21 cellular contexts compared by ENCODE assay signal in the genomic region with DNA sequence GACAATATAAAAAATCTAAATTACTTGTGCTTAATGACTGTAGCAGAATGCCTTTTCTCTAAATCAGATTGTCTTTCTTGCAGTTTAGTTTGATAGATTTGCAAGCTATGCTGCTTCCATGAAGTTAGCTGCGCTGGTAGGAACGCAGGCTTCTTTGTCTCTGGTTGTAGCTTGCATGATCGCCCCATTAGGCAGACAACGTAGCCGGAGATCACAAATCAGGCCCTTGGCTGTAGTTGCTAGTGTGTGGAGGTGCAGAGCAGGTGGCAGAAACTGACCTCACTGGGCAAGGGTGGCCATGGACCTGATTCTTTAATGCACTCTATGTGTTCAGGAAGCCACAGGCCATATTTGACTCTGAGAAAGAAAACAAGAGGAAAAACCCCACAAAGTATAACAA. TPM values are rescaled to one million over a fixed set of nuclear protein-coding genes. Genes with fewer than 3 reads are reported as not detected.
DNase-seq lines count a peak whose midpoint lies in the region; ATAC-seq, FAIRE-seq and TF ChIP-seq lines count a peak whose summit lies in the region.
"Had no signal": no experiment of that assay in that cellular context is flagged by ENCODE, and none has a peak within 500 bp of the region (broad histone marks: within the 10 kb centered on the region; RNA-seq: fewer than 3 reads in every experiment).

No MANE protein-coding gene starts in this region.

- TF ChIP-seq RAD21 in neural cell (conservative IDR thresholded peaks at IDR 0.05), result no peak

- no peaks in the 10 kb centered on the region for H3K36me3 Mint-ChIP-seq in astrocyte (ENCODE audit: low read depth, unreplicated experiment)

- H3K9me2 ChIP-seq in neural cell (ENCODE audit: insufficient read depth, low read length) (no peaks in the 10 kb centered on the region), MM.1S (replicated peaks; ENCODE audit: insufficient read depth, low read length) (no peaks in the 10 kb centered on the region)

- peaks cover 39% of the 10 kb centered on the region for H3K27me3 ChIP-seq in astrocyte (ENCODE audit: insufficient read depth, low read length)
- H3K27me3 ChIP-seq in neural cell (ENCODE audit: insufficient read depth, low read depth, low read length), result peaks cover 14% of the 10 kb centered on the region
- H3K27me3 ChIP-seq in MM.1S (replicated peaks; ENCODE audit: insufficient read depth, low read length), result no peaks in the 10 kb centered on the region

- H3K36me3 ChIP-seq in astrocyte (ENCODE audit: insufficient read depth, low read length), result peaks cover 4% of the 10 kb centered on the region
- no peaks in the 10 kb centered on the region for H3K36me3 ChIP-seq in neural cell (ENCODE audit: insufficient read depth, low read length)
- H3K36me3 ChIP-seq in MM.1S (replicated peaks; ENCODE audit: insufficient read depth, low read length), result no peaks in the 10 kb centered on the region
- H3K36me3 ChIP-seq: Peyer's patch had no signal

- H3F3A ChIP-seq in neural cell (ENCODE audit: insufficient read depth, low read length, poor library complexity, severe bottlenecking) (peaks cover 10% of the 10 kb centered on the region), MM.1S (ENCODE audit: insufficient read depth, low read length) (no peaks in the 10 kb centered on the region)

- TF ChIP-seq EP300 in neural cell (conservative IDR thresholded peaks at IDR 0.05; ENCODE audit: poor library complexity, severe bottlenecking), result no peak

- no peak for FAIRE-seq in astrocyte (lab: Jason Lieb, UNC)
- FAIRE-seq: A549, G401.6 had no signal

- H3K9ac ChIP-seq in astrocyte (ENCODE audit: low read length) (peak overlapping the region; percentile 34), neural cell (ENCODE audit: low read length) (peak overlapping the region; percentile 59), MM.1S (ENCODE audit: low read length) (no peak overlapping the region)
- H3K9ac ChIP-seq: GM23248, KMS-11 had no signal

- H3K27ac ChIP-seq in astrocyte (ENCODE audit: low read depth, low read length) (peak overlapping the region; percentile 43), neural cell (ENCODE audit: low read length) (peak overlapping the region; percentile 67), MM.1S (ENCODE audit: low read length) (no peak overlapping the region)
- H3K27ac ChIP-seq: A549, GM23248, KMS-11, Peyer's patch had no signal

- H3K4me3 ChIP-seq in astrocyte (ENCODE audit: insufficient read depth, low read depth, low read length) (no peak overlapping the region), neural cell (ENCODE audit: low read length) (peak overlapping the region; percentile 92), MM.1S (ENCODE audit: low read length) (no peak overlapping the region)
- H3K4me3 ChIP-seq: A549, GM23248, Peyer's patch had no signal

- DNase-seq in ELF-1 (ENCODE audit: low read depth, low spot score) (peak; percentile 19), astrocyte (ENCODE audit: low read depth) (no peak), ecto neural progenitor cell (ENCODE audit: low spot score) (peak; percentile 52), MM.1S (no peak), activated T-cell treated with anti-CD3 and anti-CD28 coated beads for 4 hours (no peak), NCI-H226 (no peak)
- DNase-seq: Caco-2, GM23248, HFFc6, NCI-H1105 treated with DMSO at 0.1 percent for 48 hours, NCI-H187, NCI-H2171, NCI-H510A, Peyer's patch, SHP77 treated with DMSO at 0.1 percent for 48 hours had no signal

- H3K27ac Mint-ChIP-seq in astrocyte (ENCODE audit: unreplicated experiment), result no peak overlapping the region
- H3K27ac Mint-ChIP-seq: HFFc6 had no signal

- TF ChIP-seq CTCF in astrocyte (IDR thresholded peaks at IDR 0.05; ENCODE audit: insufficient read depth, low read depth, low read length) (no peak), neural cell (IDR thresholded peaks at IDR 0.05; ENCODE audit: poor library complexity, severe bottlenecking) (no peak), MM.1S (IDR thresholded peaks at IDR 0.05; ENCODE audit: low read length) (no peak)

- ATAC-seq in HG03108 (IDR thresholded peaks at IDR 0.05; ENCODE audit: unreplicated experiment), result no peak
- ATAC-seq: A549 had no signal

- peaks cover 13% of the 10 kb centered on the region for H4K20me1 ChIP-seq in astrocyte (ENCODE audit: insufficient read depth, low read length)
- no peaks in the 10 kb centered on the region for H4K20me1 ChIP-seq in neural cell (ENCODE audit: insufficient read depth)
- H4K20me1 ChIP-seq in MM.1S (ENCODE audit: insufficient read depth, low read length), result no peaks in the 10 kb centered on the region

- peaks cover 16% of the 10 kb centered on the region for H3K4me1 ChIP-seq in astrocyte (ENCODE audit: insufficient read depth, low read length)
- H3K4me1 ChIP-seq in MM.1S (ENCODE audit: low read length), result peaks cover 9% of the 10 kb centered on the region; the same call in 1 of the 2 replicates
- H3K4me1 ChIP-seq: A549, Caco-2 had no signal

- peak overlapping the region; percentile 88 for H3K4me2 ChIP-seq in astrocyte (ENCODE audit: low read length)
- H3K4me2 ChIP-seq in neural cell (ENCODE audit: low read length), result peak overlapping the region; percentile 83
- H3K4me2 ChIP-seq in MM.1S (ENCODE audit: low read depth, low read length), result no peak overlapping the region
- H3K4me2 ChIP-seq: A549, KMS-11 had no signal

- peaks cover 16% of the 10 kb centered on the region for H3K9me3 Mint-ChIP-seq in astrocyte (ENCODE audit: unreplicated experiment)

- H3K4me1 Mint-ChIP-seq in astrocyte (ENCODE audit: low read depth, unreplicated experiment), result peaks cover 5% of the 10 kb centered on the region

- no peaks in the 10 kb centered on the region for H3K9me3 ChIP-seq in astrocyte (ENCODE audit: insufficient read depth, low read depth, low read length)
- H3K9me3 ChIP-seq in neural cell (ENCODE audit: low read length), result no peaks in the 10 kb centered on the region
- no peaks in the 10 kb centered on the region for H3K9me3 ChIP-seq in MM.1S (replicated peaks; ENCODE audit: insufficient read depth, low read length)
- H3K9me3 ChIP-seq: A549, Caco-2, Peyer's patch had no signal

- peaks cover 49% of the 10 kb centered on the region for H3K79me2 ChIP-seq in astrocyte (ENCODE audit: insufficient read depth, low read length)
- peaks cover 99% of the 10 kb centered on the region for H3K79me2 ChIP-seq in neural cell (replicated peaks; ENCODE audit: insufficient read depth, low read length)
- no peaks in the 10 kb centered on the region for H3K79me2 ChIP-seq in MM.1S (ENCODE audit: low read length)

- no peak overlapping the region for H2AFZ ChIP-seq in astrocyte (ENCODE audit: low read depth, low read length)
- no peak overlapping the region for H2AFZ ChIP-seq in neural cell (ENCODE audit: low read depth, low read length)
- H2AFZ ChIP-seq in MM.1S (ENCODE audit: low read length), result no peak overlapping the region
- H2AFZ ChIP-seq: GM23248 had no signal

- peaks cover 92% of the 10 kb centered on the region for H3K27me3 Mint-ChIP-seq in astrocyte (ENCODE audit: low read depth, unreplicated experiment)

- no peak overlapping the region for H3K4me3 Mint-ChIP-seq in astrocyte (ENCODE audit: unreplicated experiment)
- H3K4me3 Mint-ChIP-seq: HFFc6 had no signal

TF ChIP-seq in neural cell, 6 proteins besides CTCF, POLR2A, EP300 and RAD21:
- TF ChIP-seq, protein P1, sequence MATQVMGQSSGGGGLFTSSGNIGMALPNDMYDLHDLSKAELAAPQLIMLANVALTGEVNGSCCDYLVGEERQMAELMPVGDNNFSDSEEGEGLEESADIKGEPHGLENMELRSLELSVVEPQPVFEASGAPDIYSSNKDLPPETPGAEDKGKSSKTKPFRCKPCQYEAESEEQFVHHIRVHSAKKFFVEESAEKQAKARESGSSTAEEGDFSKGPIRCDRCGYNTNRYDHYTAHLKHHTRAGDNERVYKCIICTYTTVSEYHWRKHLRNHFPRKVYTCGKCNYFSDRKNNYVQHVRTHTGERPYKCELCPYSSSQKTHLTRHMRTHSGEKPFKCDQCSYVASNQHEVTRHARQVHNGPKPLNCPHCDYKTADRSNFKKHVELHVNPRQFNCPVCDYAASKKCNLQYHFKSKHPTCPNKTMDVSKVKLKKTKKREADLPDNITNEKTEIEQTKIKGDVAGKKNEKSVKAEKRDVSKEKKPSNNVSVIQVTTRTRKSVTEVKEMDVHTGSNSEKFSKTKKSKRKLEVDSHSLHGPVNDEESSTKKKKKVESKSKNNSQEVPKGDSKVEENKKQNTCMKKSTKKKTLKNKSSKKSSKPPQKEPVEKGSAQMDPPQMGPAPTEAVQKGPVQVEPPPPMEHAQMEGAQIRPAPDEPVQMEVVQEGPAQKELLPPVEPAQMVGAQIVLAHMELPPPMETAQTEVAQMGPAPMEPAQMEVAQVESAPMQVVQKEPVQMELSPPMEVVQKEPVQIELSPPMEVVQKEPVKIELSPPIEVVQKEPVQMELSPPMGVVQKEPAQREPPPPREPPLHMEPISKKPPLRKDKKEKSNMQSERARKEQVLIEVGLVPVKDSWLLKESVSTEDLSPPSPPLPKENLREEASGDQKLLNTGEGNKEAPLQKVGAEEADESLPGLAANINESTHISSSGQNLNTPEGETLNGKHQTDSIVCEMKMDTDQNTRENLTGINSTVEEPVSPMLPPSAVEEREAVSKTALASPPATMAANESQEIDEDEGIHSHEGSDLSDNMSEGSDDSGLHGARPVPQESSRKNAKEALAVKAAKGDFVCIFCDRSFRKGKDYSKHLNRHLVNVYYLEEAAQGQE (IDR thresholded peaks at IDR 0.05; ENCODE audit: borderline replicate concordance), result peak; percentile 18
- TF ChIP-seq EZH2 (IDR thresholded peaks at IDR 0.05; ENCODE audit: borderline replicate concordance, insufficient read depth, low read length, poor library complexity, severe bottlenecking) (no peak), POLR2AphosphoS5 (IDR thresholded peaks at IDR 0.05) (peak; percentile 50)
TF ChIP-seq in neural cell: peak in this region for 2.

RNA-seq across cellular contexts. Expression of a gene that starts 6.2 kb away (rescaled TPM):
- 0.19 and 0.30 TPM in 2 replicates for total RNA-seq in astrocyte
- polyA plus RNA-seq in neural cell, result 134 and 183 TPM in 2 replicates
- polyA minus RNA-seq in neural cell, result 166 and 196 TPM in 2 replicates
- total RNA-seq: Caco-2, MCF 10A had no signal

RNA-seq across cellular contexts. Expression of a gene that starts 9.0 kb away (rescaled TPM):
- total RNA-seq in astrocyte, result not detected in 2 replicates
- polyA plus RNA-seq in neural cell, result 8.1 and 8.6 TPM in 2 replicates
- polyA minus RNA-seq in neural cell, result 7.5 and 9.5 TPM in 2 replicates
- total RNA-seq: Caco-2, MCF 10A, Peyer's patch had no signal
- polyA plus RNA-seq: A549 had no signal

Comparison
In these comparisons a context has a peak if more than half of its experiments do, and no peak if none do; other contexts are left out.
1. DNase-seq: peak in ELF-1 (single experiment) and ecto neural progenitor cell (single experiment); none in astrocyte (single experiment), MM.1S (single experiment), activated T-cell treated with anti-CD3 and anti-CD28 coated beads for 4 hours (single experiment) and NCI-H226 (single experiment).